In genomic region chr1:202348509-202349262, GRCh38 we compare ENCODE assay signal across 8 cellular contexts. TPM values are rescaled to one million over a fixed set of nuclear protein-coding genes. Genes with fewer than 3 reads are reported as not detected.
DNase-seq lines count a peak whose midpoint lies in the region; TF ChIP-seq lines count a peak whose summit lies in the region.

PPP1R12B (plus strand) TSS chr1:202348699; CDS start chr1:202348852, 153 bp downstream.

- H2BK5ac ChIP-seq in H9 (ENCODE audit: insufficient read length, low read length), result no peak within 1 kb of the TSS

- peak in 1 of 4 donors; percentile 25 for TF ChIP-seq POLR2A in stomach (IDR thresholded peaks at IDR 0.05)

- no peaks in the 10 kb centered on the region for H3K36me3 Mint-ChIP-seq in H9 (ENCODE audit: insufficient read depth in 1 of 3, low read depth in 3 of 3)

- no peak within 1 kb of the TSS for H4K5ac ChIP-seq in H9 (ENCODE audit: insufficient read length, low read depth, low read length)

- peaks cover 5% of the 10 kb centered on the region for H3F3A ChIP-seq in neural cell (ENCODE audit: insufficient read depth, low read length, poor library complexity, severe bottlenecking)

- H3K9me2 ChIP-seq in neural cell (ENCODE audit: insufficient read depth, low read length), result no peaks in the 10 kb centered on the region

- H3K9me3 ChIP-seq in H9 (ENCODE audit: control insufficient read depth, low read depth, low read length) (no peaks in the 10 kb centered on the region), MG63 (no peaks in the 10 kb centered on the region), neural cell (ENCODE audit: low read length) (no peaks in the 10 kb centered on the region), stomach (no peaks in the 10 kb centered on the region)

- no peak within 1 kb of the TSS for H3T11ph ChIP-seq in H9 (ENCODE audit: low read length)

- DNase-seq in ELR (ENCODE audit: low read depth), result peak; percentile 99
- DNase-seq in H9, result peak; percentile 99
- DNase-seq in MG63, result peak; percentile 99
- DNase-seq in SHP77 treated with DMSO at 0.1 percent for 48 hours (lab: John Stamatoyannopoulos, UW), result peak; percentile 98
- DNase-seq in activated effector memory CD4-positive, alpha-beta T cell treated with anti-CD3 and anti-CD28 coated beads, Interleukin-2, amount 50 U/mL, for 16 hours, result peak; percentile 99
- peak; percentile 99 for DNase-seq in fibroblast of the conjunctiva (ENCODE audit: low read depth)
- DNase-seq in stomach, result peak; percentile 98

- H3K4me3 ChIP-seq in MG63 (peak within 1 kb of the TSS; percentile 95), neural cell (ENCODE audit: low read length) (peak within 1 kb of the TSS; percentile 90), stomach (peak within 1 kb of the TSS; percentile 75 to 99 (median 96))

- H2AK5ac ChIP-seq in H9 (ENCODE audit: insufficient read length, low read length), result no peak within 1 kb of the TSS

- intact Hi-C loops in stomach (cut with DNase I; ENCODE audit: low total_unique reads), result loop anchor here (10.0 kb wide), 1 partner anchor 366 kb away; the partner anchor contains the start of gene SYT2

- H3K27me3 ChIP-seq in H9 (ENCODE audit: insufficient read depth, low read length) (no peaks in the 10 kb centered on the region), MG63 (no peaks in the 10 kb centered on the region), neural cell (ENCODE audit: insufficient read depth, low read depth, low read length) (no peaks in the 10 kb centered on the region), stomach (no peaks in the 10 kb centered on the region)

- H2BK120ac ChIP-seq in H9 (ENCODE audit: low read depth, low read length, poor library complexity, severe bottlenecking), result no peak within 1 kb of the TSS

- H3K9me3 Mint-ChIP-seq in H9, result no peaks in the 10 kb centered on the region

- H3K4me2 ChIP-seq in H9 (ENCODE audit: insufficient read depth, insufficient read length, low read length) (peak within 1 kb of the TSS; percentile 85), neural cell (ENCODE audit: low read length) (peak within 1 kb of the TSS; percentile 95)

- TF ChIP-seq CTCF in H9 (conservative IDR thresholded peaks at IDR 0.05), result no peak
- peak; percentile 24 for TF ChIP-seq CTCF in neural cell (IDR thresholded peaks at IDR 0.05; ENCODE audit: poor library complexity, severe bottlenecking)
- TF ChIP-seq CTCF in stomach (IDR thresholded peaks at IDR 0.05), result peak in 1 of 7 experiments; percentile 20

- peaks cover 6% of the 10 kb centered on the region for H3K23me2 ChIP-seq in H9 (ENCODE audit: insufficient read length, low read depth, low read length, poor library complexity, severe bottlenecking)

- no peak within 1 kb of the TSS for H4K8ac ChIP-seq in H9 (replicated peaks; ENCODE audit: insufficient read length, low read depth, low read length)

- H3K4ac ChIP-seq in H9 (ENCODE audit: low read depth, low read length), result no peak within 1 kb of the TSS

- H3K4me1 ChIP-seq in H9 (ENCODE audit: insufficient read depth, low read length), result no peaks in the 10 kb centered on the region
- H3K4me1 ChIP-seq in stomach, result peaks cover 10 to 39% (median 31%) of the 10 kb centered on the region in 4 donors

- no peak within 1 kb of the TSS for H2BK20ac ChIP-seq in H9 (ENCODE audit: low read depth, low read length, poor library complexity, severe bottlenecking)

- no peak within 1 kb of the TSS for H2BK12ac ChIP-seq in H9 (ENCODE audit: insufficient read length, low read depth, low read length)

- H2AFZ ChIP-seq in H9 (ENCODE audit: low read length), result no peak within 1 kb of the TSS
- H2AFZ ChIP-seq in neural cell (ENCODE audit: low read depth, low read length), result peak within 1 kb of the TSS; percentile 67

- peaks cover 20 to 22% of the 10 kb centered on the region in 2 experiments for H3K4me1 Mint-ChIP-seq in H9

- H3K27ac ChIP-seq in H9 (ENCODE audit: insufficient read length, low read depth, low read length), result no peak within 1 kb of the TSS
- H3K27ac ChIP-seq in neural cell (ENCODE audit: low read length), result peak within 1 kb of the TSS; percentile 68
- H3K27ac ChIP-seq in stomach, result peak within 1 kb of the TSS; percentile 87 to 94 (median 92)

- peak within 1 kb of the TSS; percentile 95 for H3K4me3 Mint-ChIP-seq in H9

- H3K36me3 ChIP-seq in MG63 (peaks cover 3% of the 10 kb centered on the region; the same call in 1 of the 2 replicates), neural cell (ENCODE audit: insufficient read depth, low read length) (no peaks in the 10 kb centered on the region), stomach (no peaks in the 10 kb centered on the region)

- no peaks in the 10 kb centered on the region for H4K20me1 ChIP-seq in H9 (ENCODE audit: control insufficient read depth, insufficient read depth, insufficient read length)
- no peaks in the 10 kb centered on the region for H4K20me1 ChIP-seq in neural cell (ENCODE audit: insufficient read depth)

- WGBS in H9 (ENCODE audit: extremely low coverage, insufficient read length, low lambda C conversion rate), result no CpG with 5 or more reads among the region's 62 CpGs
- 0 to 1% (median 0%) methylated on average over 36 to 62 of the region's 62 CpGs for WGBS in stomach, 5 donors

- H3K56ac ChIP-seq in H9 (ENCODE audit: insufficient read length, low read depth, low read length), result no peak within 1 kb of the TSS

- no peaks in the 10 kb centered on the region; the same call in 1 of the 2 replicates for H3K27me3 Mint-ChIP-seq in H9 (ENCODE audit: low read depth)

- TF ChIP-seq EP300 in neural cell (conservative IDR thresholded peaks at IDR 0.05; ENCODE audit: poor library complexity, severe bottlenecking) (peak; percentile 37), stomach (IDR thresholded peaks at IDR 0.05) (no peak)

- peak within 1 kb of the TSS; percentile 31 for H3K18ac ChIP-seq in H9 (ENCODE audit: insufficient read length, low read depth, low read length)

- peak within 1 kb of the TSS; percentile 13 to 96 (median 94); a peak in 4 of 7 replicates for H3K27ac Mint-ChIP-seq in H9

- H3K23ac ChIP-seq in H9 (ENCODE audit: insufficient read length, low read depth, low read length), result no peak within 1 kb of the TSS

- H3K9ac ChIP-seq in H9 (ENCODE audit: extremely low read depth, insufficient read length, low read length) (peak within 1 kb of the TSS; percentile 41), neural cell (ENCODE audit: low read length) (peak within 1 kb of the TSS; percentile 76)

- H2BK15ac ChIP-seq in H9 (ENCODE audit: low read depth, low read length), result no peak within 1 kb of the TSS

- peak within 1 kb of the TSS; percentile 28; the same call in 1 of the 2 replicates for H3K14ac ChIP-seq in H9 (ENCODE audit: insufficient read depth, low read length)

- no peaks in the 10 kb centered on the region for H3K79me1 ChIP-seq in H9 (ENCODE audit: insufficient read depth, low read depth, low read length, poor library complexity, severe bottlenecking)

- TF ChIP-seq RAD21 in neural cell (conservative IDR thresholded peaks at IDR 0.05), result no peak

- no peaks in the 10 kb centered on the region for H3K79me2 ChIP-seq in H9 (ENCODE audit: insufficient read depth, low read length)
- H3K79me2 ChIP-seq in neural cell (replicated peaks; ENCODE audit: insufficient read depth, low read length), result peaks cover 17% of the 10 kb centered on the region

- no peak within 1 kb of the TSS for H4K91ac ChIP-seq in H9 (ENCODE audit: insufficient read length, low read depth, low read length)

TF ChIP-seq in neural cell, 6 proteins besides CTCF, POLR2A, EP300 and RAD21:
- peak; percentile 73 for TF ChIP-seq MXI1 (conservative IDR thresholded peaks at IDR 0.05; ENCODE audit: poor library complexity, severe bottlenecking)
- TF ChIP-seq POLR2AphosphoS5 (IDR thresholded peaks at IDR 0.05), result peak; percentile 71
- peak; percentile 33 for TF ChIP-seq SMC3 (conservative IDR thresholded peaks at IDR 0.05; ENCODE audit: poor library complexity)
- no peak for TF ChIP-seq EZH2 (IDR thresholded peaks at IDR 0.05; ENCODE audit: borderline replicate concordance, insufficient read depth, low read length, poor library complexity, severe bottlenecking)
- TF ChIP-seq REST (IDR thresholded peaks at IDR 0.05; ENCODE audit: borderline replicate concordance), result peak; percentile 45
- TF ChIP-seq TAF1 (IDR thresholded peaks at IDR 0.05; ENCODE audit: low read depth), result peak; percentile 89

RNA-seq across cellular contexts. Expression of gene PPP1R12B, which starts in this region (rescaled TPM):
- total RNA-seq in H9 (2021), result 8.1 and 12.9 TPM in 2 replicates
- total RNA-seq in MG63 (2014; rRNA removed; shearing (Covaris generic); ENCODE audit: low replicate concordance), result 15.4 and 20.3 TPM in 2 replicates
- 7.6 and 9.8 TPM in 2 replicates for polyA plus RNA-seq in neural cell
- 25.8 and 54.1 TPM in 2 replicates for polyA minus RNA-seq in neural cell
- total RNA-seq in stomach, result 100 to 1,000 TPM in 4 of 5 donors, 10 to 100 TPM in 1; 76.5 to 352 (median 131) TPM
- polyA plus RNA-seq in stomach, result 10 to 100 TPM in 2 of 3 donors, 1 to 10 TPM in 1; 9.7 to 12.1 (median 11.2) TPM
